Comparison of ENCODE assay signal across 1 cellular context in the genomic region with DNA sequence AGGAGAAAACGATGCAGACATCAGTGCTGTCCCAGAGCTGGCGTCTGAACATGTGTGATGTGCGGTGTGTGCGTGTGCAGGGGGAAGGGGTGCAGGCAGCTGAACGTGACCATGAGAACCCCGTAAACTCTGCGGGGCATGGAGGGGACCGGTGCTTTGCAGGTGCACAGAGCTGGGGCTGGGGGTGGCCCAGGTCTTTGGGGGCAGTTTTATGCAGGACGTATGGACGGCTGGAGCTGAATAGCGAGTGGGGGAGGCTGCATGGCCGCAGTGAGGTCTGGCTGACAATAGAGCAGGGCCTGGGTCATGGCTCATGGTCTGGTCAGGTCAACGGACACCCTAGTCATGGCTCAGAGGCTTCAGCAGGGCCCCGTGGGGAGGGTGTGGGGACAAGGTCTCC.
A peak's percentile ranks its signal among the peaks of the same experiment; 100 is the strongest.
TF ChIP-seq lines count a peak whose summit lies in the region.

No MANE protein-coding gene starts in this region.

TF ChIP-seq in K562, 482 proteins besides CTCF, POLR2A, EP300 and RAD21:
- no peak for TF ChIP-seq ZNF253 (CRISPR knock-in tag; conservative IDR thresholded peaks at IDR 0.05)
- TF ChIP-seq POLR2G (IDR thresholded peaks at IDR 0.05; ENCODE audit: low read depth, low read length): peak; percentile 56
